1 cellular context compared by ENCODE assay signal in the genomic region with DNA sequence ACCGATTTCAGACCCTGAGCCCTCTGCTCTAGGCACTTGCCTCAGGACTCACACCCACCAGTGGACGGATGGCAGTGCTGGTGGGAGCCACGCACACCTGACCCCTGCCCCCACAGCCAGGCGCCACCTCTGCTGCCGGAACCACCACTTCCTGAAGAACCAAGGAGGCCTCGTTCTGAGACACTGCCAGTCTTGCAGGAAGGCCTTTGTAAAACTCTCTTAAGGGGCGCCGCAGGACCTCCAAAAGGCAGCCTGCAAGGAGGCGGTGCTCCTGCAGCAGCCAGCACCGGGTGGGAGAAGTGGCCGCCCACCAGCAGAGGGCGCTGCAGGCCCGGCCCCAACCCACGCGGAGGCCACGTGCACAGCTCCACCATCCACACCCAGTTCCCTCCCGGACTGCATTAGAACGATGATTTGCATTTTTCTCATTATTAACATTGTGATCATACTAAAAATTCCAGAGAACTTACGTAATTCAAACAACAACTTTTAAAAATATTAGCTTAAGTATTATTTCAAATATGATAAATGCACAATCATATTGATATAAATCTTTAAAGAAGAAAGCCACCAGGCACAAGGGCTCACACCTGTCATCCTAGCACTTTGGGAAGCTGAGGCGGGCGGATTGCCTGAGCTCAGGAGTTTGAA.
A peak's percentile ranks its signal among the peaks of the same experiment; 100 is the strongest.
TF ChIP-seq lines count a peak whose summit lies in the region.

No MANE protein-coding gene starts in this region.

TF ChIP-seq in K562, 482 proteins besides CTCF, POLR2A, EP300 and RAD21 (continued from another document and continues in another):
- peak in 1 of 2 experiments; percentile 69; a peak in 1 of 4 replicates for TF ChIP-seq ZMIZ1 (IDR thresholded peaks at IDR 0.05; ENCODE audit: low read depth in 2 of 2, low read length in 2 of 2)
- no peak for TF ChIP-seq ZSCAN29 (IDR thresholded peaks at IDR 0.05)
- TF ChIP-seq MLX (CRISPR knock-in tag; conservative IDR thresholded peaks at IDR 0.05): peak; percentile 98 to 100
- peak; percentile 82 for TF ChIP-seq C11orf30 (IDR thresholded peaks at IDR 0.05; ENCODE audit: low read depth)
- TF ChIP-seq TAF15 (IDR thresholded peaks at IDR 0.05; ENCODE audit: low read depth, low read length): no peak
- peak; percentile 72 for TF ChIP-seq SPI1 (IDR thresholded peaks at IDR 0.05; ENCODE audit: borderline replicate concordance, low read depth, low read length)
- TF ChIP-seq CHD2 (IDR thresholded peaks at IDR 0.05; ENCODE audit: low read depth, low read length): peak; percentile 32; the same call in 1 of the 2 replicates
- TF ChIP-seq PHTF2 (CRISPR knock-in tag; IDR thresholded peaks at IDR 0.05): no peak
- TF ChIP-seq ZNF384 (IDR thresholded peaks at IDR 0.05; ENCODE audit: low read depth, low read length): peak; percentile 60
- TF ChIP-seq, protein P1, sequence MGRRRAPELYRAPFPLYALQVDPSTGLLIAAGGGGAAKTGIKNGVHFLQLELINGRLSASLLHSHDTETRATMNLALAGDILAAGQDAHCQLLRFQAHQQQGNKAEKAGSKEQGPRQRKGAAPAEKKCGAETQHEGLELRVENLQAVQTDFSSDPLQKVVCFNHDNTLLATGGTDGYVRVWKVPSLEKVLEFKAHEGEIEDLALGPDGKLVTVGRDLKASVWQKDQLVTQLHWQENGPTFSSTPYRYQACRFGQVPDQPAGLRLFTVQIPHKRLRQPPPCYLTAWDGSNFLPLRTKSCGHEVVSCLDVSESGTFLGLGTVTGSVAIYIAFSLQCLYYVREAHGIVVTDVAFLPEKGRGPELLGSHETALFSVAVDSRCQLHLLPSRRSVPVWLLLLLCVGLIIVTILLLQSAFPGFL (CRISPR knock-in tag; IDR thresholded peaks at IDR 0.05): no peak
- no peak for TF ChIP-seq ZNF124 (CRISPR knock-in tag; IDR thresholded peaks at IDR 0.05)
- TF ChIP-seq RCOR1 (IDR thresholded peaks at IDR 0.05; ENCODE audit: borderline replicate concordance in 1 of 2, low read depth in 2 of 2, low read length in 2 of 2): peak in 1 of 2 experiments; percentile 72; a peak in 2 of 4 replicates
- no peak; the same call in 1 of the 2 replicates for TF ChIP-seq CEBPG (CRISPR knock-in tag; IDR thresholded peaks at IDR 0.05)
- TF ChIP-seq CEBPG (tag; conservative IDR thresholded peaks at IDR 0.05 in 1 of 2, IDR thresholded peaks at IDR 0.05 in 1 of 2): no peak; a peak in 2 of 4 replicates
- no peak for TF ChIP-seq SETDB1 (IDR thresholded peaks at IDR 0.05; ENCODE audit: low read length)
- TF ChIP-seq KDM5B (IDR thresholded peaks at IDR 0.05; ENCODE audit: insufficient replicate concordance, low read depth, low read length): no peak
- TF ChIP-seq JUND (IDR thresholded peaks at IDR 0.05; ENCODE audit: borderline replicate concordance, low read depth, low read length): peak; percentile 48
- TF ChIP-seq JUND (tag; IDR thresholded peaks at IDR 0.05; ENCODE audit: borderline replicate concordance, low read depth, low read length): peak; percentile 8; the same call in 1 of the 3 replicates
- TF ChIP-seq NR4A1 (CRISPR knock-in tag; IDR thresholded peaks at IDR 0.05): no peak
- TF ChIP-seq NR4A1 (tag; IDR thresholded peaks at IDR 0.05): no peak
- TF ChIP-seq, protein P2, sequence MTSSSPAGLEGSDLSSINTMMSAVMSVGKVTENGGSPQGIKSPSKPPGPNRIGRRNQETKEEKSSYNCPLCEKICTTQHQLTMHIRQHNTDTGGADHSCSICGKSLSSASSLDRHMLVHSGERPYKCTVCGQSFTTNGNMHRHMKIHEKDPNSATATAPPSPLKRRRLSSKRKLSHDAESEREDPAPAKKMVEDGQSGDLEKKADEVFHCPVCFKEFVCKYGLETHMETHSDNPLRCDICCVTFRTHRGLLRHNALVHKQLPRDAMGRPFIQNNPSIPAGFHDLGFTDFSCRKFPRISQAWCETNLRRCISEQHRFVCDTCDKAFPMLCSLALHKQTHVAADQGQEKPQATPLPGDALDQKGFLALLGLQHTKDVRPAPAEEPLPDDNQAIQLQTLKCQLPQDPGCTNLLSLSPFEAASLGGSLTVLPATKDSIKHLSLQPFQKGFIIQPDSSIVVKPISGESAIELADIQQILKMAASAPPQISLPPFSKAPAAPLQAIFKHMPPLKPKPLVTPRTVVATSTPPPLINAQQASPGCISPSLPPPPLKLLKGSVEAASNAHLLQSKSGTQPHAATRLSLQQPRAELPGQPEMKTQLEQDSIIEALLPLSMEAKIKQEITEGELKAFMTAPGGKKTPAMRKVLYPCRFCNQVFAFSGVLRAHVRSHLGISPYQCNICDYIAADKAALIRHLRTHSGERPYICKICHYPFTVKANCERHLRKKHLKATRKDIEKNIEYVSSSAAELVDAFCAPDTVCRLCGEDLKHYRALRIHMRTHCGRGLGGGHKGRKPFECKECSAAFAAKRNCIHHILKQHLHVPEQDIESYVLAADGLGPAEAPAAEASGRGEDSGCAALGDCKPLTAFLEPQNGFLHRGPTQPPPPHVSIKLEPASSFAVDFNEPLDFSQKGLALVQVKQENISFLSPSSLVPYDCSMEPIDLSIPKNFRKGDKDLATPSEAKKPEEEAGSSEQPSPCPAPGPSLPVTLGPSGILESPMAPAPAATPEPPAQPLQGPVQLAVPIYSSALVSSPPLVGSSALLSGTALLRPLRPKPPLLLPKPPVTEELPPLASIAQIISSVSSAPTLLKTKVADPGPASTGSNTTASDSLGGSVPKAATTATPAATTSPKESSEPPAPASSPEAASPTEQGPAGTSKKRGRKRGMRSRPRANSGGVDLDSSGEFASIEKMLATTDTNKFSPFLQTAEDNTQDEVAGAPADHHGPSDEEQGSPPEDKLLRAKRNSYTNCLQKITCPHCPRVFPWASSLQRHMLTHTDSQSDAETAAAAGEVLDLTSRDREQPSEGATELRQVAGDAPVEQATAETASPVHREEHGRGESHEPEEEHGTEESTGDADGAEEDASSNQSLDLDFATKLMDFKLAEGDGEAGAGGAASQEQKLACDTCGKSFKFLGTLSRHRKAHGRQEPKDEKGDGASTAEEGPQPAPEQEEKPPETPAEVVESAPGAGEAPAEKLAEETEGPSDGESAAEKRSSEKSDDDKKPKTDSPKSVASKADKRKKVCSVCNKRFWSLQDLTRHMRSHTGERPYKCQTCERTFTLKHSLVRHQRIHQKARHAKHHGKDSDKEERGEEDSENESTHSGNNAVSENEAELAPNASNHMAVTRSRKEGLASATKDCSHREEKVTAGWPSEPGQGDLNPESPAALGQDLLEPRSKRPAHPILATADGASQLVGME (CRISPR knock-in tag; IDR thresholded peaks at IDR 0.05): no peak
- TF ChIP-seq CBFA2T3 (IDR thresholded peaks at IDR 0.05): no peak; the same call in 1 of the 2 replicates
- 0 out of 4 replicates have a peak, but pooled peaks of 1 of the 2 experiments have one; percentile 42 for TF ChIP-seq CSDE1 (IDR thresholded peaks at IDR 0.05)
- TF ChIP-seq HMG20A (CRISPR knock-in tag; conservative IDR thresholded peaks at IDR 0.05): no peak
- no peak for TF ChIP-seq ID3 (CRISPR knock-in tag; IDR thresholded peaks at IDR 0.05)
- TF ChIP-seq ID3 (tag; IDR thresholded peaks at IDR 0.05): no peak
- no peak for TF ChIP-seq NR3C1 (CRISPR knock-in tag; IDR thresholded peaks at IDR 0.05)
- TF ChIP-seq ZNF408 (CRISPR knock-in tag; IDR thresholded peaks at IDR 0.05; ENCODE audit: low read depth): no peak
- TF ChIP-seq, protein P3, sequence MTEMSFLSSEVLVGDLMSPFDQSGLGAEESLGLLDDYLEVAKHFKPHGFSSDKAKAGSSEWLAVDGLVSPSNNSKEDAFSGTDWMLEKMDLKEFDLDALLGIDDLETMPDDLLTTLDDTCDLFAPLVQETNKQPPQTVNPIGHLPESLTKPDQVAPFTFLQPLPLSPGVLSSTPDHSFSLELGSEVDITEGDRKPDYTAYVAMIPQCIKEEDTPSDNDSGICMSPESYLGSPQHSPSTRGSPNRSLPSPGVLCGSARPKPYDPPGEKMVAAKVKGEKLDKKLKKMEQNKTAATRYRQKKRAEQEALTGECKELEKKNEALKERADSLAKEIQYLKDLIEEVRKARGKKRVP (CRISPR knock-in tag; IDR thresholded peaks at IDR 0.05): no peak
- no peak for TF ChIP-seq SNIP1 (IDR thresholded peaks at IDR 0.05; ENCODE audit: low read depth)
- no peak for TF ChIP-seq ZNF133 (CRISPR knock-in tag; IDR thresholded peaks at IDR 0.05)
- TF ChIP-seq, protein P4, sequence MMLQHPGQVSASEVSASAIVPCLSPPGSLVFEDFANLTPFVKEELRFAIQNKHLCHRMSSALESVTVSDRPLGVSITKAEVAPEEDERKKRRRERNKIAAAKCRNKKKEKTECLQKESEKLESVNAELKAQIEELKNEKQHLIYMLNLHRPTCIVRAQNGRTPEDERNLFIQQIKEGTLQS (IDR thresholded peaks at IDR 0.05): no peak
- TF ChIP-seq, protein P4 (CRISPR knock-in tag; conservative IDR thresholded peaks at IDR 0.05): peak; percentile 58; the same call in 1 of the 2 replicates
- TF ChIP-seq YY1 (IDR thresholded peaks at IDR 0.05; ENCODE audit: borderline replicate concordance in 1 of 3, control insufficient read depth in 1 of 3, extremely low read depth in 1 of 3, insufficient read depth in 3 of 3, insufficient read length in 1 of 3, insufficient replicate concordance in 2 of 3, low read depth in 1 of 3, low read length in 2 of 3): peak in 2 of 3 experiments; percentile 42 to 62
- no peak for TF ChIP-seq SRSF1 (IDR thresholded peaks at IDR 0.05; ENCODE audit: low read depth, low read length)
- TF ChIP-seq ZBTB17 (CRISPR knock-in tag; IDR thresholded peaks at IDR 0.05): no peak
- TF ChIP-seq CHCHD3 (CRISPR knock-in tag; IDR thresholded peaks at IDR 0.05): no peak
- TF ChIP-seq, protein P5, sequence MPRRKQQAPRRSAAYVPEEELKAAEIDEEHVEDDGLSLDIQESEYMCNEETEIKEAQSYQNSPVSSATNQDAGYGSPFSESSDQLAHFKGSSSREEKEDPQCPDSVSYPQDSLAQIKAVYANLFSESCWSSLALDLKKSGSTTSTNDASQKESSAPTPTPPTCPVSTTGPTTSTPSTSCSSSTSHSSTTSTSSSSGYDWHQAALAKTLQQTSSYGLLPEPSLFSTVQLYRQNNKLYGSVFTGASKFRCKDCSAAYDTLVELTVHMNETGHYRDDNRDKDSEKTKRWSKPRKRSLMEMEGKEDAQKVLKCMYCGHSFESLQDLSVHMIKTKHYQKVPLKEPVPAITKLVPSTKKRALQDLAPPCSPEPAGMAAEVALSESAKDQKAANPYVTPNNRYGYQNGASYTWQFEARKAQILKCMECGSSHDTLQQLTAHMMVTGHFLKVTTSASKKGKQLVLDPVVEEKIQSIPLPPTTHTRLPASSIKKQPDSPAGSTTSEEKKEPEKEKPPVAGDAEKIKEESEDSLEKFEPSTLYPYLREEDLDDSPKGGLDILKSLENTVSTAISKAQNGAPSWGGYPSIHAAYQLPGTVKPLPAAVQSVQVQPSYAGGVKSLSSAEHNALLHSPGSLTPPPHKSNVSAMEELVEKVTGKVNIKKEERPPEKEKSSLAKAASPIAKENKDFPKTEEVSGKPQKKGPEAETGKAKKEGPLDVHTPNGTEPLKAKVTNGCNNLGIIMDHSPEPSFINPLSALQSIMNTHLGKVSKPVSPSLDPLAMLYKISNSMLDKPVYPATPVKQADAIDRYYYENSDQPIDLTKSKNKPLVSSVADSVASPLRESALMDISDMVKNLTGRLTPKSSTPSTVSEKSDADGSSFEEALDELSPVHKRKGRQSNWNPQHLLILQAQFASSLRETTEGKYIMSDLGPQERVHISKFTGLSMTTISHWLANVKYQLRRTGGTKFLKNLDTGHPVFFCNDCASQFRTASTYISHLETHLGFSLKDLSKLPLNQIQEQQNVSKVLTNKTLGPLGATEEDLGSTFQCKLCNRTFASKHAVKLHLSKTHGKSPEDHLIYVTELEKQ (CRISPR knock-in tag; IDR thresholded peaks at IDR 0.05): no peak
- TF ChIP-seq ZNF551 (CRISPR knock-in tag; IDR thresholded peaks at IDR 0.05): no peak
- peak; percentile 18 for TF ChIP-seq HDAC3 (IDR thresholded peaks at IDR 0.05; ENCODE audit: borderline replicate concordance, partially characterized antibody)
- TF ChIP-seq DNMT1 (IDR thresholded peaks at IDR 0.05): no peak
